ENCODE assay signal across 19 cellular contexts in genomic region chr22:41551882-41552582, GRCh38. TPM values are rescaled to one million over a fixed set of nuclear protein-coding genes. Genes with fewer than 3 reads are reported as not detected.
"Had no signal": no experiment of that assay in that cellular context is flagged by ENCODE, and none has a peak within 500 bp of the region (broad histone marks: within the 10 kb centered on the region; RNA-seq: fewer than 3 reads in every experiment).

No MANE protein-coding gene starts in this region.

- H3K27ac Mint-ChIP-seq: activated naive CD4-positive, alpha-beta T cell treated with anti-CD3 and anti-CD28 coated beads, Interleukin-2, amount 50 U/mL, for 72 hours; stimulated activated effector memory CD8-positive, alpha-beta T cell treated with anti-CD3 and anti-CD28 coated beads, Interleukin-12 subunit alpha, Interleukin-12 subunit beta, amount 100 ng/mL, for 72 hours; T-helper 1 cell treated with Interleukin-12 subunit alpha and Interleukin-12 subunit beta and Interleukin-4 antibody, amounts not matched to agents 30 μg/mL and 1 μg/mL, for 36 hours; WTC11 had no signal

- H3K4me1 ChIP-seq: parathyroid adenoma had no signal

- H3K79me2 ChIP-seq: parathyroid adenoma had no signal

- H3K4me3 ChIP-seq: body of pancreas, dorsolateral prefrontal cortex, heart right ventricle, smooth muscle cell, tibial nerve had no signal

- H3K27me3 ChIP-seq: body of pancreas, dorsolateral prefrontal cortex, heart right ventricle, tibial nerve had no signal

- H3K9me3 Mint-ChIP-seq: activated naive CD4-positive, alpha-beta T cell treated with anti-CD3 and anti-CD28 coated beads, Interleukin-2, amount 50 U/mL, for 72 hours; neural crest cell; stimulated activated effector memory CD8-positive, alpha-beta T cell treated with anti-CD3 and anti-CD28 coated beads, Interleukin-12 subunit alpha, Interleukin-12 subunit beta, amount 100 ng/mL, for 72 hours; T-helper 1 cell treated with Interleukin-12 subunit alpha and Interleukin-12 subunit beta and Interleukin-4 antibody, amounts not matched to agents 30 μg/mL and 1 μg/mL, for 36 hours; WTC11 had no signal

- H3K9ac ChIP-seq: parathyroid adenoma had no signal

- ATAC-seq: activated naive CD4-positive, alpha-beta T cell treated with anti-CD3 and anti-CD28 coated beads, Interleukin-2, amount 50 U/mL, for 72 hours; body of pancreas; esophagus mucosa; heart right ventricle; left lobe of liver; SK-N-SH treated with all-trans-retinoic acid at 6 μM for 48 hours; stimulated activated effector memory CD8-positive, alpha-beta T cell treated with anti-CD3 and anti-CD28 coated beads, Interleukin-12 subunit alpha, Interleukin-12 subunit beta, amount 100 ng/mL, for 72 hours; WTC11 had no signal

- H3K4me1 Mint-ChIP-seq: stimulated activated effector memory CD8-positive, alpha-beta T cell treated with anti-CD3 and anti-CD28 coated beads, Interleukin-12 subunit alpha, Interleukin-12 subunit beta, amount 100 ng/mL, for 72 hours had no signal

- H3K27ac ChIP-seq: body of pancreas, heart right ventricle, parathyroid adenoma, tibial nerve had no signal

- H2AFZ ChIP-seq: parathyroid adenoma had no signal

- DNase-seq: activated CD4-positive, alpha-beta T cell treated with anti-CD3 and anti-CD28 coated beads, Interleukin-2, amount 50 U/mL, for 1 hour; activated effector memory CD4-positive, alpha-beta T cell treated with anti-CD3 and anti-CD28 coated beads, Interleukin-2, amount 50 U/mL, for 16 hours; activated T-cell treated with anti-CD3 and anti-CD28 coated beads, Interleukin-2, amount 50 U/mL, for 1 hour; amniotic stem cell; body of pancreas; heart right ventricle; islet precursor cell had no signal

- H3K4me3 Mint-ChIP-seq: neural crest cell; stimulated activated effector memory CD8-positive, alpha-beta T cell treated with anti-CD3 and anti-CD28 coated beads, Interleukin-12 subunit alpha, Interleukin-12 subunit beta, amount 100 ng/mL, for 72 hours; T-helper 1 cell treated with Interleukin-12 subunit alpha and Interleukin-12 subunit beta and Interleukin-4 antibody, amounts not matched to agents 30 μg/mL and 1 μg/mL, for 36 hours; WTC11 had no signal

- H3K9me3 ChIP-seq: body of pancreas, heart right ventricle, tibial nerve had no signal

- H3K36me3 ChIP-seq: heart right ventricle, tibial nerve had no signal

- H3K4me2 ChIP-seq: smooth muscle cell had no signal

- H3K36me3 Mint-ChIP-seq: activated naive CD4-positive, alpha-beta T cell treated with anti-CD3 and anti-CD28 coated beads, Interleukin-2, amount 50 U/mL, for 72 hours; stimulated activated effector memory CD8-positive, alpha-beta T cell treated with anti-CD3 and anti-CD28 coated beads, Interleukin-12 subunit alpha, Interleukin-12 subunit beta, amount 100 ng/mL, for 72 hours; WTC11 had no signal

RNA-seq across cellular contexts. Expression of gene CSDC2, which starts 8.8 kb away (rescaled TPM):
- total RNA-seq: activated naive CD4-positive, alpha-beta T cell treated with anti-CD3 and anti-CD28 coated beads, Interleukin-2, amount 50 U/mL, for 72 hours had no signal
